In genomic region chr9:134814598-134815215, GRCh38 we compare ENCODE assay signal across 22 cellular contexts.
DNase-seq lines count a peak whose midpoint lies in the region; ATAC-seq, FAIRE-seq and TF ChIP-seq lines count a peak whose summit lies in the region.
"Had no signal": no experiment of that assay in that cellular context is flagged by ENCODE, and none has a peak within 500 bp of the region (broad histone marks: within the 10 kb centered on the region; RNA-seq: fewer than 3 reads in every experiment).

No MANE protein-coding gene starts in this region.

- H3K27me3 Mint-ChIP-seq in naive thymus-derived CD4-positive, alpha-beta T cell, result no peaks in the 10 kb centered on the region
- H3K27me3 Mint-ChIP-seq: activated naive CD8-positive, alpha-beta T cell treated with anti-CD3 and anti-CD28 coated beads, Interleukin-2, amount 50 U/mL, for 24 hours; stimulated activated naive CD8-positive, alpha-beta T cell treated with anti-CD3 and anti-CD28 coated beads, Interleukin-15, amount 100 ng/mL, for 72 hours had no signal

- no peaks in the 10 kb centered on the region for H3K36me3 ChIP-seq in HEK293 (ENCODE audit: control insufficient read depth in 2 of 2, insufficient read depth in 1 of 2, low read length in 2 of 2)
- no peaks in the 10 kb centered on the region for H3K36me3 ChIP-seq in naive thymus-derived CD4-positive, alpha-beta T cell (ENCODE audit: control insufficient read depth in 2 of 3, insufficient read depth in 3 of 3, low read length in 3 of 3)
- H3K36me3 ChIP-seq: neural progenitor cell had no signal

- POLR2A ChIA-PET in HEK293 (lab: Yijun Ruan, JAX), result no interaction called here
- POLR2A ChIA-PET in naive thymus-derived CD4-positive, alpha-beta T cell (lab: Charles Lee), result no interaction called here

- H3K36me3 Mint-ChIP-seq in naive thymus-derived CD4-positive, alpha-beta T cell, result no peaks in the 10 kb centered on the region
- H3K36me3 Mint-ChIP-seq: neural progenitor cell had no signal

- no peaks in the 10 kb centered on the region for H3K9me3 Mint-ChIP-seq in naive thymus-derived CD4-positive, alpha-beta T cell
- H3K9me3 Mint-ChIP-seq: activated naive CD8-positive, alpha-beta T cell treated with anti-CD3 and anti-CD28 coated beads, Interleukin-2, amount 50 U/mL, for 24 hours; mesothelial cell of epicardium; neural progenitor cell; stimulated activated naive CD8-positive, alpha-beta T cell treated with anti-CD3 and anti-CD28 coated beads, Interleukin-15, amount 100 ng/mL, for 72 hours; T-helper 1 cell treated with Interleukin-12 subunit alpha and Interleukin-12 subunit beta and Interleukin-4 antibody, amounts not matched to agents 30 μg/mL and 1 μg/mL, for 36 hours; type B pancreatic cell had no signal

- no peak overlapping the region for H3K27ac ChIP-seq in HEK293 (ENCODE audit: extremely low read depth, low read depth, low read length)
- H3K27ac ChIP-seq in naive thymus-derived CD4-positive, alpha-beta T cell (ENCODE audit: low read depth, low read length), result no peak overlapping the region
- H3K27ac ChIP-seq: BLaER1 treated with 17β-estradiol and CSF1 and Interleukin-3, amounts not matched to agents 10 nM and 100 nM; neural progenitor cell; PC-9; spleen; VCaP had no signal

- no peak for ATAC-seq in naive thymus-derived CD4-positive, alpha-beta T cell
- ATAC-seq in GM19467 (IDR thresholded peaks at IDR 0.05; ENCODE audit: unreplicated experiment), result no peak
- ATAC-seq: activated naive CD8-positive, alpha-beta T cell treated with anti-CD3 and anti-CD28 coated beads, Interleukin-2, amount 50 U/mL, for 24 hours; left colon; stimulated activated naive CD8-positive, alpha-beta T cell treated with anti-CD3 and anti-CD28 coated beads, Interleukin-15, amount 100 ng/mL, for 72 hours had no signal

- no peak for TF ChIP-seq CTCF in HEK293 (tag by site-specific recombination; IDR thresholded peaks at IDR 0.05)

- H3K9me3 ChIP-seq in HEK293 (ENCODE audit: control insufficient read depth, insufficient read depth, low read depth, low read length), result no peaks in the 10 kb centered on the region
- H3K9me3 ChIP-seq in naive thymus-derived CD4-positive, alpha-beta T cell (ENCODE audit: control insufficient read depth in 2 of 3, low read length in 3 of 3), result no peaks in the 10 kb centered on the region
- H3K9me3 ChIP-seq: BLaER1 treated with 17β-estradiol and CSF1 and Interleukin-3, amounts not matched to agents 10 nM and 100 nM; MG63; spleen had no signal

- no peak overlapping the region for H3K4me3 Mint-ChIP-seq in naive thymus-derived CD4-positive, alpha-beta T cell
- H3K4me3 Mint-ChIP-seq: activated naive CD8-positive, alpha-beta T cell treated with anti-CD3 and anti-CD28 coated beads, Interleukin-2, amount 50 U/mL, for 24 hours; mesothelial cell of epicardium; neural progenitor cell; stimulated activated naive CD8-positive, alpha-beta T cell treated with anti-CD3 and anti-CD28 coated beads, Interleukin-15, amount 100 ng/mL, for 72 hours; T-helper 1 cell treated with Interleukin-12 subunit alpha and Interleukin-12 subunit beta and Interleukin-4 antibody, amounts not matched to agents 30 μg/mL and 1 μg/mL, for 36 hours; type B pancreatic cell had no signal

- no peaks in the 10 kb centered on the region for H3K27me3 ChIP-seq in naive thymus-derived CD4-positive, alpha-beta T cell (ENCODE audit: control insufficient read depth in 2 of 2, insufficient read depth in 2 of 2, low read length in 2 of 2)
- H3K27me3 ChIP-seq: MG63, neural progenitor cell, spleen had no signal

- intact Hi-C loops in naive thymus-derived CD4-positive, alpha-beta T cell (cut with micrococcal nuclease), result no loop called here

- H3K4me1 ChIP-seq in HEK293 (ENCODE audit: control insufficient read depth, insufficient read depth, low read length), result peaks cover 6% of the 10 kb centered on the region
- H3K4me1 ChIP-seq in naive thymus-derived CD4-positive, alpha-beta T cell (ENCODE audit: control insufficient read depth in 2 of 2, insufficient read depth in 2 of 2, low read length in 2 of 2), result no peaks in the 10 kb centered on the region
- H3K4me1 ChIP-seq: spleen had no signal

- H3K4me1 Mint-ChIP-seq in naive thymus-derived CD4-positive, alpha-beta T cell, result no peaks in the 10 kb centered on the region
- H3K4me1 Mint-ChIP-seq: activated naive CD8-positive, alpha-beta T cell treated with anti-CD3 and anti-CD28 coated beads, Interleukin-2, amount 50 U/mL, for 24 hours; stimulated activated naive CD8-positive, alpha-beta T cell treated with anti-CD3 and anti-CD28 coated beads, Interleukin-15, amount 100 ng/mL, for 72 hours had no signal

- H3K27ac Mint-ChIP-seq in naive thymus-derived CD4-positive, alpha-beta T cell, result no peak overlapping the region
- H3K27ac Mint-ChIP-seq: activated naive CD8-positive, alpha-beta T cell treated with anti-CD3 and anti-CD28 coated beads, Interleukin-2, amount 50 U/mL, for 24 hours; neural progenitor cell; stimulated activated naive CD8-positive, alpha-beta T cell treated with anti-CD3 and anti-CD28 coated beads, Interleukin-15, amount 100 ng/mL, for 72 hours; T-helper 1 cell treated with Interleukin-12 subunit alpha and Interleukin-12 subunit beta and Interleukin-4 antibody, amounts not matched to agents 30 μg/mL and 1 μg/mL, for 36 hours; type B pancreatic cell had no signal

- no peak for FAIRE-seq in GM19239 (lab: Jason Lieb, UNC)

- no peak overlapping the region for H3K4me3 ChIP-seq in HEK293 (ENCODE audit: low read depth, low read length)
- no peak overlapping the region for H3K4me3 ChIP-seq in naive thymus-derived CD4-positive, alpha-beta T cell (ENCODE audit: low read length)
- H3K4me3 ChIP-seq: BLaER1 treated with 17β-estradiol and CSF1 and Interleukin-3, amounts not matched to agents 10 nM and 100 nM; MG63; neural progenitor cell; PC-9; spleen had no signal

- CTCF ChIA-PET in HEK293 (lab: Yijun Ruan, JAX), result interaction anchor here (0.7 to 1.5 kb wide), 4 partner anchors 20 to 591 kb away, joined by 3 read pairs; no protein-coding TSS in a partner anchor
- CTCF ChIA-PET in naive thymus-derived CD4-positive, alpha-beta T cell (lab: Charles Lee), result no interaction called here

- DNase-seq in astrocyte of the hippocampus (ENCODE audit: low read depth, low spot score), result peak; percentile 46
- peak; percentile 61 for DNase-seq in hepatic stellate cell (ENCODE audit: low spot score)
- DNase-seq in GM19239 (ENCODE audit: insufficient read length, low spot score), result no peak
- DNase-seq in naive thymus-derived CD4-positive, alpha-beta T cell, result no peak
- no peak for DNase-seq in NCI-H187 treated with DMSO at 0.1 percent for 48 hours (lab: John Stamatoyannopoulos, UW)
- DNase-seq: activated CD8-positive, alpha-beta memory T cell treated with anti-CD3 and anti-CD28 coated beads, Interleukin-2, amount 50 U/mL, for 48 hours; activated naive CD8-positive, alpha-beta T cell treated with anti-CD3 and anti-CD28 coated beads, Interleukin-2, amount 50 U/mL, for 24 hours; left colon; MG63; NCI-H774; PC-9; spleen; stimulated activated CD4-positive, alpha-beta T cell treated with anti-CD3 and anti-CD28 coated beads, Interleukin-4, amount 100 ng/mL, for 4 hours; stimulated activated naive CD8-positive, alpha-beta T cell treated with anti-CD3 and anti-CD28 coated beads, Interleukin-15, amount 100 ng/mL, for 72 hours had no signal

TF ChIP-seq in HEK293, 187 proteins besides CTCF, POLR2A, EP300 and RAD21:
- TF ChIP-seq SCRT2 (tag by site-specific recombination; IDR thresholded peaks at IDR 0.05), result no peak
- peak; percentile 36; the same call in 1 of the 2 replicates for TF ChIP-seq ZIC2 (tag by site-specific recombination; IDR thresholded peaks at IDR 0.05)
- TF ChIP-seq GLIS1 (tag by site-specific recombination; IDR thresholded peaks at IDR 0.05), result peak; percentile 59

Comparison
In these comparisons a context has a peak if more than half of its experiments do, and no peak if none do; other contexts are left out.
1. DNase-seq: peak in astrocyte of the hippocampus (single experiment) and hepatic stellate cell (single experiment); none in GM19239 (single experiment), naive thymus-derived CD4-positive, alpha-beta T cell (0 of 9) and NCI-H187 treated with DMSO at 0.1 percent for 48 hours (single experiment).